In the genomic region with DNA sequence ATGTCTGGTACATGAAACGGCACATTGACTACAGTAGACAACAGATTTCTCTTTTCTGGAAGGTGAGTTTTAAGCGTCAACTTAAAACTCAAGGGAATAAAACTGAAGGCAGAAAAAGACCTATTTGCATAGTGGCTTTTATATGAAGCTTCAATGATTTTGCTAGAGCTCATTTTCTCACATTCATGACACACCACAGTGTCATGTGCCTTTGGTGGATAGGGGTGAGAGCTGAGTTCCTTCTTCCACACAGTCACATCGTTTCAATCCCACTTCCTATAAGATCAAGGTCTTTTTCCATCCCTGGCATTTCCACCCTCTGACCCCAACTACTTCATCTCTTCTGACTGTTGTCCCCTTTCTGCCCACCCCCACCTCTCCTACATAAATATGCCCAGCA, we compare ENCODE assay signal across 9 cellular contexts. TPM values are rescaled to one million over a fixed set of nuclear protein-coding genes. Genes with fewer than 3 reads are reported as not detected.
DNase-seq lines count a peak whose midpoint lies in the region; ATAC-seq lines count a peak whose summit lies in the region.
"Had no signal": no experiment of that assay in that cellular context is flagged by ENCODE, and none has a peak within 500 bp of the region (broad histone marks: within the 10 kb centered on the region; RNA-seq: fewer than 3 reads in every experiment).

No MANE protein-coding gene starts in this region.

- peaks cover 5 to 21% (median 11%) of the 10 kb centered on the region in 3 donors for H3K27me3 Mint-ChIP-seq in immature natural killer cell (ENCODE audit: low read depth in 3 of 3)

- intact Hi-C loops in left ventricle myocardium superior (cut with micrococcal nuclease), result no loop called here

- H3K36me3 Mint-ChIP-seq in immature natural killer cell, result peaks cover 0 to 25% (median 20%) of the 10 kb centered on the region in 3 donors

- peak overlapping the region; percentile 55 to 95 (median 85) for H3K27ac Mint-ChIP-seq in immature natural killer cell

- H3K9me3 Mint-ChIP-seq in immature natural killer cell, result no peaks in the 10 kb centered on the region

- peak overlapping the region; percentile 11 to 69 (median 51) for H3K4me3 Mint-ChIP-seq in immature natural killer cell

- ATAC-seq in GM18867 (IDR thresholded peaks at IDR 0.05; ENCODE audit: unreplicated experiment) (peak; percentile 45), GM21717 (IDR thresholded peaks at IDR 0.05; ENCODE audit: unreplicated experiment) (peak; percentile 39), HG02588 (IDR thresholded peaks at IDR 0.05; ENCODE audit: unreplicated experiment) (no peak), left ventricle myocardium superior (no peak)
- ATAC-seq: K562 had no signal

- H3K4me1 Mint-ChIP-seq in immature natural killer cell, result peaks cover 91 to 96% of the 10 kb centered on the region in 2 donors

- DNase-seq in HT1080 (ENCODE audit: low read depth), result peak; percentile 68
- peak in 2 of 3 donors; percentile 22 to 38 for DNase-seq in immature natural killer cell
- no peak for DNase-seq in RPMI8226
- DNase-seq in left ventricle myocardium superior, result no peak
- DNase-seq in NCI-H446 (lab: John Stamatoyannopoulos, UW), result no peak

RNA-seq across cellular contexts. Expression of a gene that starts 31.0 kb away (rescaled TPM):
- total RNA-seq in HT1080 (2014; rRNA removed; shearing (Covaris generic)), result not detected in 2 replicates
- polyA plus RNA-seq in HT1080 (2015; cell fraction: cytosol; rRNA removed), result not detected in 2 replicates
- not detected in 2 replicates for polyA plus RNA-seq in HT1080 (2015; cell fraction: nucleus; rRNA removed)
- 10 to 100 TPM; 33.3 to 68.1 (median 40.5) TPM for polyA plus RNA-seq in immature natural killer cell
- total RNA-seq in left ventricle myocardium superior, result 0.37 TPM

Comparison
In these comparisons a context has a peak if more than half of its experiments do, and no peak if none do; other contexts are left out.
1. ATAC-seq: peak in GM18867 (single experiment) and GM21717 (single experiment); none in HG02588 (single experiment) and left ventricle myocardium superior (single experiment).
2. DNase-seq: peak in HT1080 (single experiment) and immature natural killer cell (2 of 3); none in RPMI8226 (single experiment), left ventricle myocardium superior (single experiment) and NCI-H446 (0 of 2).